12 cellular contexts compared by ENCODE assay signal in the genomic region with DNA sequence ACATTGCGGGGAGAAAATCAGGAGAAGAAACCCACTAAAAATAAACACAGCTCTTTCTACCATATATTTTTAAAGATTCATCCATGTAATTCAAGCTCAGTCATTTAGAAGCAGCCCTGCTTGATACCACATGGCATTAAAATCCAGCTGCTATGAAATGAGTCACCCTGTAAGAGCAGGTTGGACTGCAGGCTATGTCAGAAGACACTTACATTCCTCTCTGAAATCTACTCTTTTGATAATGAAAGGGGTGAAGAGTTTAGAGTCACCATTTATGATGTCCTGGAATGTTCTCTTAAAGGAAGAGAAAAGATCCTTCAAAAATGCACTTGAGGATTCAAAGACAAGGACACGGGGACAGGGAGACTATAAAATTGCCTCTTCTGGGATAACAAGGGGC.
DNase-seq lines count a peak whose midpoint lies in the region; ATAC-seq and TF ChIP-seq lines count a peak whose summit lies in the region.
"Had no signal": no experiment of that assay in that cellular context is flagged by ENCODE, and none has a peak within 500 bp of the region (broad histone marks: within the 10 kb centered on the region; RNA-seq: fewer than 3 reads in every experiment).

No MANE protein-coding gene starts in this region.

- no peak for TF ChIP-seq EP300 in tibial nerve (IDR thresholded peaks at IDR 0.05)

- TF ChIP-seq POLR2A in tibial nerve (IDR thresholded peaks at IDR 0.05): no peak

- ATAC-seq in right cardiac atrium (peak; percentile 34 to 73), HG02973 (IDR thresholded peaks at IDR 0.05; ENCODE audit: unreplicated experiment) (no peak), GM19455 (IDR thresholded peaks at IDR 0.05; ENCODE audit: unreplicated experiment) (no peak)
- ATAC-seq: activated CD8-positive, alpha-beta T cell treated with anti-CD3 and anti-CD28 coated beads for 36 hours; right lobe of liver had no signal

- H3K27me3 ChIP-seq in right cardiac atrium (ENCODE audit: control insufficient read depth, insufficient read depth) (no peaks in the 10 kb centered on the region), tibial nerve (no peaks in the 10 kb centered on the region)
- H3K27me3 ChIP-seq: right lobe of liver had no signal

- H3K27me3 Mint-ChIP-seq in MCF 10A (ENCODE audit: insufficient read depth, unreplicated experiment): no peaks in the 10 kb centered on the region
- H3K27me3 Mint-ChIP-seq: activated CD8-positive, alpha-beta T cell treated with anti-CD3 and anti-CD28 coated beads for 36 hours had no signal

- H3K27ac Mint-ChIP-seq in MCF 10A (ENCODE audit: low read depth, unreplicated experiment): no peak overlapping the region
- H3K27ac Mint-ChIP-seq: activated CD8-positive, alpha-beta T cell treated with anti-CD3 and anti-CD28 coated beads for 36 hours had no signal

- TF ChIP-seq CTCF in MCF 10A (IDR thresholded peaks at IDR 0.05; ENCODE audit: unreplicated experiment) (no peak), tibial nerve (IDR thresholded peaks at IDR 0.05) (no peak)

- H3K9me3 ChIP-seq in right cardiac atrium (ENCODE audit: control insufficient read depth, low read length) (peaks cover 2% of the 10 kb centered on the region), tibial nerve (no peaks in the 10 kb centered on the region)
- H3K9me3 ChIP-seq: right lobe of liver had no signal

- POLR2A ChIA-PET in MCF 10A (lab: Yijun Ruan, JAX): interaction anchor here (0.8 to 1.8 kb wide), 4 partner anchors 20 to 64 kb away, joined by 3 read pairs; no protein-coding TSS in a partner anchor

- H3K4me3 ChIP-seq in right cardiac atrium (ENCODE audit: low read length) (no peak overlapping the region), tibial nerve (no peak overlapping the region)
- H3K4me3 ChIP-seq: right lobe of liver had no signal

- H3K36me3 Mint-ChIP-seq in MCF 10A (ENCODE audit: insufficient read depth, unreplicated experiment): no peaks in the 10 kb centered on the region

- intact Hi-C loops in MCF 10A (cut with micrococcal nuclease) (no loop called here), right cardiac atrium (cut with DNase I) (no loop called here)

- CTCF ChIA-PET in MCF 10A (lab: Yijun Ruan, JAX): interaction anchor here (0.7 to 1.1 kb wide), 2 partner anchors 45 to 70 kb away, joined by 3 read pairs; no protein-coding TSS in a partner anchor

- H3K4me1 Mint-ChIP-seq in MCF 10A (ENCODE audit: insufficient read depth, unreplicated experiment): peaks cover 8% of the 10 kb centered on the region

- H3K4me3 Mint-ChIP-seq in MCF 10A (ENCODE audit: unreplicated experiment): no peak overlapping the region
- H3K4me3 Mint-ChIP-seq: activated CD8-positive, alpha-beta T cell treated with anti-CD3 and anti-CD28 coated beads for 36 hours had no signal

- BruUV-seq in MCF 10A (replicated peaks; lab: Mats Ljungman, UMichigan): no TSS peak

- WGBS in right cardiac atrium: 64% methylated on average over 2 of the region's 2 CpGs
- WGBS in tibial nerve, 2 donors: 60 to 68% methylated on average over 2 of the region's 2 CpGs

- H3K4me1 ChIP-seq in right cardiac atrium (ENCODE audit: control insufficient read depth, insufficient read depth, low read length) (peaks cover 9% of the 10 kb centered on the region), tibial nerve (peaks cover 0 to 68% (median 31%) of the 10 kb centered on the region in 4 donors)
- H3K4me1 ChIP-seq: right lobe of liver had no signal

- no peaks in the 10 kb centered on the region for H3K9me3 Mint-ChIP-seq in MCF 10A (ENCODE audit: unreplicated experiment)

- no peaks in the 10 kb centered on the region for H3K36me3 ChIP-seq in tibial nerve
- H3K36me3 ChIP-seq: right lobe of liver had no signal

- H3K27ac ChIP-seq in right cardiac atrium (ENCODE audit: low read length): no peak overlapping the region
- H3K27ac ChIP-seq in tibial nerve: peak overlapping the region; percentile 62 to 86 (median 73)
- H3K27ac ChIP-seq: right lobe of liver had no signal

- DNase-seq in HS-27A (ENCODE audit: low read depth): peak; percentile 23
- DNase-seq in MCF 10A (ENCODE audit: unreplicated experiment): peak; percentile 25
- DNase-seq in right cardiac atrium: no peak
- no peak for DNase-seq in tibial nerve (ENCODE audit: low spot score in 2 of 2)
- DNase-seq in CD1c-positive myeloid dendritic cell (ENCODE audit: extremely low spot score): no peak
- no peak for DNase-seq in stimulated activated CD8-positive, alpha-beta memory T cell treated with anti-CD3 and anti-CD28 coated beads, Interleukin-4, amount 100 ng/mL, for 48 hours
- DNase-seq: activated CD8-positive, alpha-beta T cell treated with anti-CD3 and anti-CD28 coated beads for 36 hours; NCI-H1105; right lobe of liver; stimulated activated naive CD4-positive, alpha-beta T cell had no signal

Comparison
In these comparisons a context has a peak if more than half of its experiments do, and no peak if none do; other contexts are left out.
1. DNase-seq: peak in HS-27A (single experiment) and MCF 10A (single experiment); none in right cardiac atrium (0 of 3), tibial nerve (0 of 2), CD1c-positive myeloid dendritic cell (single experiment) and stimulated activated CD8-positive, alpha-beta memory T cell treated with anti-CD3 and anti-CD28 coated beads, Interleukin-4, amount 100 ng/mL, for 48 hours (single experiment).
2. ATAC-seq: peak in right cardiac atrium (2 of 2); none in HG02973 (single experiment) and GM19455 (single experiment).